ENCODE assay signal across 8 cellular contexts in genomic region chr7:98294798-98295382, GRCh38. TPM values are rescaled to one million over a fixed set of nuclear protein-coding genes. Genes with fewer than 3 reads are reported as not detected.
DNase-seq lines count a peak whose midpoint lies in the region; TF ChIP-seq lines count a peak whose summit lies in the region.

No MANE protein-coding gene starts in this region.

- H3K36me3 Mint-ChIP-seq in neural crest cell (ENCODE audit: low read depth) = no peaks in the 10 kb centered on the region

- H3K4me1 ChIP-seq in SJSA1 (replicated peaks) = no peaks in the 10 kb centered on the region
- H3K4me1 ChIP-seq in esophagus (ENCODE audit: control insufficient read depth in 2 of 2, insufficient read depth in 2 of 2, low read length in 1 of 2) = peaks cover 7 to 15% of the 10 kb centered on the region in 2 donors

- H3K36me3 ChIP-seq in SJSA1 = peaks cover 56% of the 10 kb centered on the region
- peaks cover 0 to 33% of the 10 kb centered on the region in 2 donors for H3K36me3 ChIP-seq in esophagus (ENCODE audit: control insufficient read depth in 2 of 2, insufficient read depth in 2 of 2, low read length in 1 of 2)

- peak; percentile 54 for DNase-seq in DMS153 (lab: John Stamatoyannopoulos, UW)
- peak; percentile 77 for DNase-seq in GM20000 (ENCODE audit: low spot score)
- peak; percentile 56 for DNase-seq in M059J (ENCODE audit: low read depth)
- DNase-seq in SJSA1 (ENCODE audit: low read depth in 1 of 2, low spot score in 2 of 2) = peak; percentile 48 to 70
- peak; percentile 61 for DNase-seq in neural crest cell (ENCODE audit: low read depth, low spot score)
- DNase-seq in NK-92 (lab: John Stamatoyannopoulos, UW; ENCODE audit: unreplicated experiment) = no peak
- no peak for DNase-seq in central memory CD4-positive, alpha-beta T cell

- H3K9me3 Mint-ChIP-seq in neural crest cell = no peaks in the 10 kb centered on the region

- H3K27ac Mint-ChIP-seq in neural crest cell (ENCODE audit: unreplicated experiment) = no peak overlapping the region

- TF ChIP-seq CTCF in GM20000 (IDR thresholded peaks at IDR 0.05; ENCODE audit: extremely low read depth, missing control alignments) (peak; percentile 36), neural crest cell (conservative IDR thresholded peaks at IDR 0.05) (peak; percentile 85)

- H3K4me1 Mint-ChIP-seq in neural crest cell = no peaks in the 10 kb centered on the region

- no peaks in the 10 kb centered on the region for H3K27me3 Mint-ChIP-seq in neural crest cell (ENCODE audit: low read depth)

- H3K27me3 ChIP-seq in SJSA1 (replicated peaks) = no peaks in the 10 kb centered on the region
- no peaks in the 10 kb centered on the region for H3K27me3 ChIP-seq in esophagus (ENCODE audit: control insufficient read depth in 1 of 2, insufficient read depth in 2 of 2, low read length in 2 of 2)

- H3K9me3 ChIP-seq in SJSA1 (replicated peaks) (no peaks in the 10 kb centered on the region), esophagus (ENCODE audit: control insufficient read depth in 2 of 2, insufficient read depth in 1 of 2, low read depth in 1 of 2, low read length in 1 of 2) (no peaks in the 10 kb centered on the region)

- H3K27ac ChIP-seq in SJSA1 (no peak overlapping the region), esophagus (ENCODE audit: low read depth in 2 of 2, low read length in 1 of 2) (peak overlapping the region; percentile 82 to 85)

- H3K4me3 ChIP-seq in SJSA1 = no peak overlapping the region
- no peak overlapping the region for H3K4me3 ChIP-seq in esophagus (ENCODE audit: low read depth in 1 of 2, low read length in 2 of 2)

- WGBS in esophagus, 2 donors = 31 to 32% methylated on average over 14 of the region's 14 CpGs

- no peak overlapping the region for H3K4me3 Mint-ChIP-seq in neural crest cell

RNA-seq across cellular contexts. Expression of gene BRI3, which starts 13.4 kb away (rescaled TPM):
- 31.6 and 37.5 TPM in 2 replicates for total RNA-seq in M059J (2014; rRNA removed; shearing (Covaris generic))
- 19.3 and 30.2 TPM in 2 replicates for total RNA-seq in SJSA1 (2014; rRNA removed; shearing (Covaris generic))
- polyA plus RNA-seq in esophagus = 10 to 100 TPM; 59.4 to 60.1 TPM
- 112 and 119 TPM in 2 replicates for total RNA-seq in neural crest cell

RNA-seq across cellular contexts. Expression of gene TECPR1, which starts 42.9 kb away (rescaled TPM):
- total RNA-seq in M059J (2014; rRNA removed; shearing (Covaris generic)) = 16.8 and 23.1 TPM in 2 replicates
- 11.0 and 22.1 TPM in 2 replicates for total RNA-seq in SJSA1 (2014; rRNA removed; shearing (Covaris generic))
- 10 to 100 TPM in 1 of 2 donors, 1 to 10 TPM in 1; 8.4 to 17.1 TPM for polyA plus RNA-seq in esophagus
- total RNA-seq in neural crest cell = 30.3 and 35.2 TPM in 2 replicates

Comparison
In these comparisons a context has a peak if more than half of its experiments do, and no peak if none do; other contexts are left out.
1. DNase-seq: peak in DMS153 (single experiment), GM20000 (single experiment), M059J (single experiment), SJSA1 (2 of 2) and neural crest cell (single experiment); none in NK-92 (single experiment) and central memory CD4-positive, alpha-beta T cell (single experiment).